ENCODE assay signal across 18 cellular contexts in the genomic region with DNA sequence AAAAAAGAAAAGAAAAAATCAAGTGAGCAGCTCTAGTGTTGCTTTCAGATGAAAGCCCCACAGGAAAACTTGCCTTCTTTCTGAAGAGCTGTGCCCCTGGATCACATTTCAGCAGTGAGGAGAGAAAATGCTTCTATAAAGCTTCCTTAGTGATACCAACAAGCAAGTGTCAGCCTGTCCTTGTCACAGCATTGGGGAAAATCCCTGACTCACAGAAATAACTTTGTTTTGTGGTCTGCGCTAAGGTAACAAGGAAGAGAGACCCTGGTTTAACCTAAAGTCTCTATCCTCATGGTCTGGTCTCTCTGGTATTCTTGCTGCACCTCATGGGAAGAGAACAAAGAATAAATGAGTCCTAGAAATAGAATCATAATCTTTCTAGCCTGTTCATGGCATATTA.
A peak's percentile ranks its signal among the peaks of the same experiment; 100 is the strongest.
DNase-seq lines count a peak whose midpoint lies in the region; ATAC-seq, FAIRE-seq and TF ChIP-seq lines count a peak whose summit lies in the region.
"Had no signal": no experiment of that assay in that cellular context is flagged by ENCODE, and none has a peak within 500 bp of the region (broad histone marks: within the 10 kb centered on the region; RNA-seq: fewer than 3 reads in every experiment).

No MANE protein-coding gene starts in this region.

- H3K4me1 ChIP-seq in heart left ventricle = no peaks in the 10 kb centered on the region
- H3K4me1 ChIP-seq: BLaER1 had no signal

- no peak for TF ChIP-seq POLR2A in heart left ventricle (IDR thresholded peaks at IDR 0.05)

- DNase-seq in GM06990 (ENCODE audit: extremely low read depth, insufficient read length) = peak; percentile 6
- DNase-seq in bronchial epithelial cell (ENCODE audit: low read depth) = peak; percentile 58
- DNase-seq in CD1c-positive myeloid dendritic cell (ENCODE audit: extremely low spot score) = no peak
- DNase-seq in heart left ventricle = no peak
- no peak for DNase-seq in NCI-H345 (lab: John Stamatoyannopoulos, UW)
- DNase-seq: 8988T; Calu3; CD8-positive, alpha-beta T cell; DMS79 treated with DMSO at 0.1 percent for 48 hours; GF-D8; H9 had no signal

- H3K4me3 ChIP-seq in GM06990 (replicated peaks; ENCODE audit: low read depth, low read length) (no peak overlapping the region), bronchial epithelial cell (ENCODE audit: low read depth, low read length) (no peak overlapping the region), heart left ventricle (no peak overlapping the region)
- H3K4me3 ChIP-seq: BLaER1 had no signal

- intact Hi-C loops in heart left ventricle (cut with DNase I) = no loop called here

- WGBS in heart left ventricle, 4 donors = 75 to 91% (median 87%) methylated on average over 1 of the region's 1 CpG

- no peak for FAIRE-seq in bronchial epithelial cell (lab: Jason Lieb, UNC)
- FAIRE-seq: GM19239, H1 had no signal

- no peak overlapping the region for H3K27ac ChIP-seq in heart left ventricle
- H3K27ac ChIP-seq: BLaER1, KMS-11 had no signal

- no peak for TF ChIP-seq CTCF in GM06990 (IDR thresholded peaks at IDR 0.05; ENCODE audit: insufficient read depth, low read length, poor library complexity, severe bottlenecking)
- no peak for TF ChIP-seq CTCF in bronchial epithelial cell (IDR thresholded peaks at IDR 0.05; ENCODE audit: insufficient read depth, low read length, severe bottlenecking)
- no peak for TF ChIP-seq CTCF in heart left ventricle (IDR thresholded peaks at IDR 0.05)

- ATAC-seq in GM18868 (IDR thresholded peaks at IDR 0.05; ENCODE audit: unreplicated experiment) (peak; percentile 46), HG02798 (IDR thresholded peaks at IDR 0.05; ENCODE audit: poor library complexity, unreplicated experiment) (peak; percentile 64), GM21390 (IDR thresholded peaks at IDR 0.05; ENCODE audit: unreplicated experiment) (no peak), heart left ventricle (no peak)
- ATAC-seq: CD8-positive, alpha-beta T cell had no signal

- H3K9me3 ChIP-seq in heart left ventricle = peaks cover 0 to 3% (median 0%) of the 10 kb centered on the region in 12 donors
- H3K9me3 ChIP-seq: BLaER1 had no signal

- H3K36me3 ChIP-seq in GM06990 (ENCODE audit: control insufficient read depth, insufficient read depth, low read length) = no peaks in the 10 kb centered on the region
- no peaks in the 10 kb centered on the region for H3K36me3 ChIP-seq in bronchial epithelial cell (ENCODE audit: control insufficient read depth, insufficient read depth, low read length)
- no peaks in the 10 kb centered on the region for H3K36me3 ChIP-seq in heart left ventricle
- H3K36me3 ChIP-seq: BLaER1 had no signal

- no peaks in the 10 kb centered on the region for H3K27me3 ChIP-seq in GM06990 (replicated peaks; ENCODE audit: control insufficient read depth, insufficient read depth, low read length)
- no peaks in the 10 kb centered on the region for H3K27me3 ChIP-seq in bronchial epithelial cell (ENCODE audit: control insufficient read depth, insufficient read depth, low read length)
- H3K27me3 ChIP-seq in heart left ventricle = no peaks in the 10 kb centered on the region
- H3K27me3 ChIP-seq: BLaER1 had no signal

Comparison
In these comparisons a context has a peak if more than half of its experiments do, and no peak if none do; other contexts are left out.
1. DNase-seq: peak in GM06990 (single experiment) and bronchial epithelial cell (single experiment); none in CD1c-positive myeloid dendritic cell (single experiment), heart left ventricle (0 of 5) and NCI-H345 (single experiment).
2. ATAC-seq: peak in GM18868 (single experiment) and HG02798 (single experiment); none in GM21390 (single experiment) and heart left ventricle (0 of 4).